Comparison of ENCODE assay signal across 1 cellular context in genomic region chr10:97025613-97026242, GRCh38.
TF ChIP-seq lines count a peak whose summit lies in the region.

No MANE protein-coding gene starts in this region.

TF ChIP-seq in GM23338, 12 proteins besides CTCF, POLR2A, EP300 and RAD21 (continued from another document):
- TF ChIP-seq ZNF462 (CRISPR knock-in tag; IDR thresholded peaks at IDR 0.05) (no peak), JUNB (IDR thresholded peaks at IDR 0.05; ENCODE audit: unreplicated experiment) (no peak), NANOG (IDR thresholded peaks at IDR 0.05; ENCODE audit: borderline replicate concordance) (no peak), CREB1 (CRISPR knock-in tag; IDR thresholded peaks at IDR 0.05; ENCODE audit: low read depth) (no peak), ZNF331 (CRISPR knock-in tag; IDR thresholded peaks at IDR 0.05; ENCODE audit: low read depth) (no peak)
